25 cellular contexts compared by ENCODE assay signal in genomic region chr14:23602181-23603095, GRCh38. TPM values are rescaled to one million over a fixed set of nuclear protein-coding genes. Genes with fewer than 3 reads are reported as not detected.
DNase-seq lines count a peak whose midpoint lies in the region; ATAC-seq, FAIRE-seq and TF ChIP-seq lines count a peak whose summit lies in the region.
"Had no signal": no experiment of that assay in that cellular context is flagged by ENCODE, and none has a peak within 500 bp of the region (broad histone marks: within the 10 kb centered on the region; RNA-seq: fewer than 3 reads in every experiment).

No MANE protein-coding gene starts in this region.

- H2AFZ ChIP-seq in K562 (ENCODE audit: low read depth, low read length): no peak overlapping the region
- H2AFZ ChIP-seq: GM23248 had no signal

- TF ChIP-seq POLR2A in K562 (conservative IDR thresholded peaks at IDR 0.05): no peak
- TF ChIP-seq POLR2A in sigmoid colon (IDR thresholded peaks at IDR 0.05): no peak

- CTCF ChIA-PET in K562 (lab: Yijun Ruan, JAX; ENCODE audit: low intra/inter-chr PET ratio): no interaction called here

- DNase-seq in Right ventricle myocardium superior (no peak), left ventricle myocardium inferior (no peak), K562 (ENCODE audit: extremely low read depth in 1 of 4, low spot score in 3 of 4) (no peak), sigmoid colon (peak; percentile 19), NCI-H526 treated with DMSO at 0.1 percent for 48 hours (lab: John Stamatoyannopoulos, UW) (no peak), HuH-7 (ENCODE audit: low spot score) (no peak)
- DNase-seq: 8988T; activated CD4-positive, CD25-positive, alpha-beta regulatory T cell treated with anti-CD3 and anti-CD28 coated beads, Interleukin-2, amount 50 U/mL, for 72 hours; activated naive CD4-positive, alpha-beta T cell; activated T-cell treated with anti-CD3 and anti-CD28 coated beads, Interleukin-2, amount 50 U/mL, for 24 hours; AML-193; amygdala; GM23248; Kasumi-1; NCI-H1048; NCI-H1930; nucleus accumbens; SHP77 treated with DMSO at 0.1 percent for 48 hours; stimulated activated CD4-positive, alpha-beta T cell treated with anti-CD3 and anti-CD28 coated beads, Interleukin-4, amount 100 ng/mL, for 24 hours; stomach had no signal

- H3K9me1 ChIP-seq in K562 (ENCODE audit: control insufficient read depth, insufficient read depth, low read length): no peaks in the 10 kb centered on the region

- H3K79me2 ChIP-seq in K562 (ENCODE audit: control insufficient read depth, insufficient read depth, low read length): no peaks in the 10 kb centered on the region

- H3K27me3 ChIP-seq in left ventricle myocardium inferior (ENCODE audit: low read depth) (peaks cover 9% of the 10 kb centered on the region), K562 (ENCODE audit: control insufficient read depth in 2 of 2, insufficient read depth in 2 of 2, low read length in 2 of 2) (peaks cover 0 to 11% of the 10 kb centered on the region in 2 experiments; a peak in 2 of 5 replicates), sigmoid colon (no peaks in the 10 kb centered on the region)
- H3K27me3 ChIP-seq: stomach, tibial nerve had no signal

- H4K20me1 ChIP-seq in K562 (replicated peaks; ENCODE audit: control insufficient read depth, insufficient read depth, low read length): no peaks in the 10 kb centered on the region

- no peaks in the 10 kb centered on the region for H3K36me3 ChIP-seq in left ventricle myocardium inferior
- H3K36me3 ChIP-seq in K562 (ENCODE audit: control insufficient read depth, insufficient read depth, low read length): no peaks in the 10 kb centered on the region
- H3K36me3 ChIP-seq in sigmoid colon: no peaks in the 10 kb centered on the region
- H3K36me3 ChIP-seq: stomach, tibial nerve had no signal

- H3K9me3 ChIP-seq in left ventricle myocardium inferior (replicated peaks): peaks cover 11% of the 10 kb centered on the region
- no peaks in the 10 kb centered on the region for H3K9me3 ChIP-seq in K562 (replicated peaks; ENCODE audit: control insufficient read depth, insufficient read depth, low read depth, low read length)
- H3K9me3 ChIP-seq in sigmoid colon: no peaks in the 10 kb centered on the region

- peaks cover 18% of the 10 kb centered on the region for H3K4me1 ChIP-seq in left ventricle myocardium inferior
- H3K4me1 ChIP-seq in K562 (replicated peaks in 1 of 2; ENCODE audit: control insufficient read depth in 2 of 2, insufficient read depth in 2 of 2, low read length in 2 of 2): no peaks in the 10 kb centered on the region; a peak in 1 of 5 replicates
- no peaks in the 10 kb centered on the region for H3K4me1 ChIP-seq in sigmoid colon
- H3K4me1 ChIP-seq: tibial nerve had no signal

- TF ChIP-seq EP300 in K562 (IDR thresholded peaks at IDR 0.05; ENCODE audit: low read length) (no peak), sigmoid colon (IDR thresholded peaks at IDR 0.05) (no peak)

- H3K4me2 ChIP-seq in K562 (ENCODE audit: insufficient read depth, low read length): no peak overlapping the region

- no peak for TF ChIP-seq RAD21 in K562 (CRISPR knock-in tag; conservative IDR thresholded peaks at IDR 0.05 in 1 of 2, IDR thresholded peaks at IDR 0.05 in 1 of 2)

- POLR2A ChIA-PET in K562 (lab: Yijun Ruan, JAX): no interaction called here

- in situ Hi-C loops in K562 (cut with MboI): no loop called here

- H3K27ac ChIP-seq in left ventricle myocardium inferior (replicated peaks) (no peak overlapping the region), K562 (ENCODE audit: extremely low read depth, low read depth, low read length) (no peak overlapping the region), sigmoid colon (no peak overlapping the region)
- H3K27ac ChIP-seq: GM23248, stomach, tibial nerve had no signal

- FAIRE-seq in K562 (lab: Jason Lieb, UNC): no peak
- FAIRE-seq: endometrium, GM12892, HTR-8/SVneo had no signal

- ATAC-seq in Right ventricle myocardium superior (ENCODE audit: poor library complexity) (peak; percentile 54), K562 (no peak)

- 5% methylated on average over 11 of the region's 12 CpGs for WGBS in K562 (ENCODE audit: insufficient coverage, low coverage, missing lambda C conversion rate)
- WGBS in sigmoid colon, 2 donors: 91 to 92% methylated on average over 12 of the region's 12 CpGs

- intact Hi-C loops in Right ventricle myocardium superior (cut with DNase I): no loop called here
- intact Hi-C loops in left ventricle myocardium inferior (cut with micrococcal nuclease): no loop called here
- intact Hi-C loops in K562 (cut with micrococcal nuclease): no loop called here
- intact Hi-C loops in sigmoid colon (cut with DNase I): no loop called here

- BruUV-seq in K562 (replicated peaks; lab: Mats Ljungman, UMichigan): no TSS peak

- TF ChIP-seq CTCF in left ventricle myocardium inferior (IDR thresholded peaks at IDR 0.05; ENCODE audit: borderline replicate concordance) (no peak), K562 (IDR thresholded peaks at IDR 0.05 in 2 of 3, conservative IDR thresholded peaks at IDR 0.05 in 1 of 3; ENCODE audit: insufficient read depth in 2 of 3, low read depth in 1 of 3, low read length in 3 of 3) (no peak), sigmoid colon (IDR thresholded peaks at IDR 0.05) (no peak)

- H3K9ac ChIP-seq in K562 (ENCODE audit: insufficient read depth in 1 of 2, low read depth in 2 of 2, low read length in 2 of 2): no peak overlapping the region
- H3K9ac ChIP-seq: GM23248 had no signal

- H3K4me3 ChIP-seq in left ventricle myocardium inferior: no peak overlapping the region
- no peak overlapping the region for H3K4me3 ChIP-seq in K562
- no peak overlapping the region for H3K4me3 ChIP-seq in sigmoid colon
- H3K4me3 ChIP-seq: GM23248, stomach, tibial nerve had no signal

RNA-seq across cellular contexts. Expression of gene JPH4, which starts 23.8 kb away (rescaled TPM):
- total RNA-seq in Right ventricle myocardium superior (0.13 TPM), left ventricle myocardium inferior (0.19 TPM), K562 (2014; rRNA removed) (0.04 TPM in 1 of 2 replicates, not detected in the other), K562 (2014; rRNA removed; fragmentation: Illumina TruSeq; extraction: Trizol) (not detected in 2 replicates), K562 (2015; rRNA removed; fragmentation: Illumina TruSeq; extraction: Trizol) (0.04 TPM in 1 of 2 replicates, not detected in the other), K562 (2021) (0.13 TPM in 2 replicates), sigmoid colon (1 to 10 TPM in 3 of 4 donors, under 1 TPM in 1; 0.82 to 3.0 (median 2.1) TPM)
- total RNA-seq in K562 (2011; cell fraction: chromatin; rRNA removed; ENCODE audit: low replicate concordance): not detected in 2 replicates
- not detected in 2 replicates for total RNA-seq in K562 (2011; cell fraction: nucleolus; rRNA removed)
- total RNA-seq in K562 (2011; cell fraction: nucleoplasm; rRNA removed): 0.23 TPM in 1 of 2 replicates, not detected in the other
- polyA plus RNA-seq in K562 (2011; rRNA removed) (not detected in 2 replicates), K562 (2014; fragmentation: Illumina TruSeq; extraction: Trizol) (0.04 and 0.07 TPM in 2 replicates), K562 (2014; fragmentation: Nextera tagmentation; extraction: Ambion mirVana) (under 1 TPM in 1 of 2 experiments, not detected in 1; 0.06 TPM), K562 (2014; rRNA removed) (0.07 TPM in 1 of 2 replicates, not detected in the other), sigmoid colon (1 to 10 TPM in 1 of 3 donors, under 1 TPM in 1, not detected in 1; 0.60 to 1.5 TPM)
- polyA plus RNA-seq in K562 (2011; cell fraction: cytosol; rRNA removed): 0.01 TPM in 1 of 2 replicates, not detected in the other
- polyA plus RNA-seq in K562 (2011; cell fraction: nucleus; rRNA removed): 0.07 TPM in 1 of 2 replicates, not detected in the other
- polyA plus RNA-seq in K562 (2012): 0.12 and 0.24 TPM in 2 replicates
- not detected in 2 replicates for polyA minus RNA-seq in K562 (2011; rRNA and poly(A)+ RNA removed)
- polyA minus RNA-seq in K562 (2011; cell fraction: cytosol; rRNA and poly(A)+ RNA removed): not detected in 2 replicates
- polyA minus RNA-seq in K562 (2011; cell fraction: nucleus; rRNA and poly(A)+ RNA removed): not detected in 2 replicates
- total RNA-seq: GM23248, renal cortical epithelial cell had no signal
- polyA plus RNA-seq: GM23248 had no signal

RNA-seq across cellular contexts. Expression of gene DHRS2, which starts 33.7 kb away (rescaled TPM):
- total RNA-seq in Right ventricle myocardium superior (not detected), left ventricle myocardium inferior (not detected), K562 (2014; rRNA removed) (64.4 and 73.6 TPM in 2 replicates), K562 (2014; rRNA removed; fragmentation: Illumina TruSeq; extraction: Trizol) (57.9 and 68.7 TPM in 2 replicates), K562 (2015; rRNA removed; fragmentation: Illumina TruSeq; extraction: Trizol) (73.2 and 73.4 TPM in 2 replicates), K562 (2021) (59.4 and 62.9 TPM in 2 replicates), sigmoid colon (not detected)
- total RNA-seq in K562 (2011; cell fraction: chromatin; rRNA removed; ENCODE audit: low replicate concordance): 30.5 and 40.0 TPM in 2 replicates
- total RNA-seq in K562 (2011; cell fraction: nucleolus; rRNA removed): 19.0 and 24.3 TPM in 2 replicates
- 27.1 and 32.4 TPM in 2 replicates for total RNA-seq in K562 (2011; cell fraction: nucleoplasm; rRNA removed)
- polyA plus RNA-seq in K562 (2011; rRNA removed) (45.5 and 47.2 TPM in 2 replicates), K562 (2014; fragmentation: Illumina TruSeq; extraction: Trizol) (89.3 and 90.9 TPM in 2 replicates), K562 (2014; fragmentation: Nextera tagmentation; extraction: Ambion mirVana) (1 to 10 TPM; 2.9 to 5.4 TPM), K562 (2014; rRNA removed) (96.8 and 107 TPM in 2 replicates), sigmoid colon (under 1 TPM in 1 of 3 donors, not detected in 2; 0.54 TPM)
- polyA plus RNA-seq in K562 (2011; cell fraction: cytosol; rRNA removed): 41.7 and 41.9 TPM in 2 replicates
- 62.7 and 78.6 TPM in 2 replicates for polyA plus RNA-seq in K562 (2011; cell fraction: nucleus; rRNA removed)
- 66.3 and 109 TPM in 2 replicates for polyA plus RNA-seq in K562 (2012)
- 27.5 and 28.1 TPM in 2 replicates for polyA minus RNA-seq in K562 (2011; rRNA and poly(A)+ RNA removed)
- polyA minus RNA-seq in K562 (2011; cell fraction: cytosol; rRNA and poly(A)+ RNA removed): 10.2 and 10.5 TPM in 2 replicates
- polyA minus RNA-seq in K562 (2011; cell fraction: nucleus; rRNA and poly(A)+ RNA removed): 15.2 and 21.5 TPM in 2 replicates
- total RNA-seq: GM23248 had no signal
- polyA plus RNA-seq: GM23248 had no signal

RNA-seq across cellular contexts. Expression of gene AP1G2, which starts 34.8 kb away (rescaled TPM):
- total RNA-seq in Right ventricle myocardium superior (10.7 TPM), left ventricle myocardium inferior (10.4 TPM), K562 (2014; rRNA removed) (19.1 and 25.8 TPM in 2 replicates), K562 (2014; rRNA removed; fragmentation: Illumina TruSeq; extraction: Trizol) (12.2 and 19.8 TPM in 2 replicates), K562 (2015; rRNA removed; fragmentation: Illumina TruSeq; extraction: Trizol) (27.7 and 31.9 TPM in 2 replicates), K562 (2021) (51.9 and 58.1 TPM in 2 replicates), sigmoid colon (10 to 100 TPM; 16.4 to 37.1 (median 26.3) TPM)
- 396 and 1,008 TPM in 2 replicates for total RNA-seq in K562 (2011; cell fraction: chromatin; rRNA removed; ENCODE audit: low replicate concordance)
- total RNA-seq in K562 (2011; cell fraction: nucleolus; rRNA removed): 461 and 463 TPM in 2 replicates
- total RNA-seq in K562 (2011; cell fraction: nucleoplasm; rRNA removed): 346 and 364 TPM in 2 replicates
- polyA plus RNA-seq in K562 (2011; rRNA removed) (65.3 and 135 TPM in 2 replicates), K562 (2014; fragmentation: Illumina TruSeq; extraction: Trizol) (41.3 and 56.2 TPM in 2 replicates), K562 (2014; fragmentation: Nextera tagmentation; extraction: Ambion mirVana) (10 to 100 TPM; 22.9 to 33.3 TPM), K562 (2014; rRNA removed) (73.4 and 83.5 TPM in 2 replicates), sigmoid colon (100 to 1,000 TPM in 1 of 3 donors, 10 to 100 TPM in 2; 33.0 to 124 (median 41.6) TPM)
- 61.3 and 70.5 TPM in 2 replicates for polyA plus RNA-seq in K562 (2011; cell fraction: cytosol; rRNA removed)
- polyA plus RNA-seq in K562 (2011; cell fraction: nucleus; rRNA removed): 934 and 1,029 TPM in 2 replicates
- polyA plus RNA-seq in K562 (2012): 53.3 and 105 TPM in 2 replicates
- polyA minus RNA-seq in K562 (2011; rRNA and poly(A)+ RNA removed): 35.0 and 46.6 TPM in 2 replicates
- 23.4 and 34.6 TPM in 2 replicates for polyA minus RNA-seq in K562 (2011; cell fraction: cytosol; rRNA and poly(A)+ RNA removed)
- polyA minus RNA-seq in K562 (2011; cell fraction: nucleus; rRNA and poly(A)+ RNA removed): 142 and 191 TPM in 2 replicates

RNA-seq across cellular contexts. Expression of gene THTPA, which starts 46.4 kb away (rescaled TPM):
- total RNA-seq in Right ventricle myocardium superior (15.4 TPM), left ventricle myocardium inferior (17.2 TPM), K562 (2014; rRNA removed) (5.2 and 12.2 TPM in 2 replicates), K562 (2014; rRNA removed; fragmentation: Illumina TruSeq; extraction: Trizol) (2.2 and 2.4 TPM in 2 replicates), K562 (2015; rRNA removed; fragmentation: Illumina TruSeq; extraction: Trizol) (3.8 and 4.2 TPM in 2 replicates), K562 (2021) (6.3 and 8.7 TPM in 2 replicates), sigmoid colon (10 to 100 TPM in 3 of 4 donors, 1 to 10 TPM in 1; 8.9 to 30.6 (median 19.4) TPM)
- 2.6 and 8.1 TPM in 2 replicates for total RNA-seq in K562 (2011; cell fraction: chromatin; rRNA removed; ENCODE audit: low replicate concordance)
- 5.2 and 7.1 TPM in 2 replicates for total RNA-seq in K562 (2011; cell fraction: nucleolus; rRNA removed)
- total RNA-seq in K562 (2011; cell fraction: nucleoplasm; rRNA removed): 5.2 and 5.4 TPM in 2 replicates
- polyA plus RNA-seq in K562 (2011; rRNA removed) (2.2 and 3.8 TPM in 2 replicates), K562 (2014; fragmentation: Illumina TruSeq; extraction: Trizol) (6.8 and 8.4 TPM in 2 replicates), K562 (2014; fragmentation: Nextera tagmentation; extraction: Ambion mirVana) (1 to 10 TPM; 6.4 to 6.5 TPM), K562 (2014; rRNA removed) (5.1 and 9.4 TPM in 2 replicates), sigmoid colon (10 to 100 TPM; 19.2 to 35.4 (median 22.0) TPM)
- polyA plus RNA-seq in K562 (2011; cell fraction: cytosol; rRNA removed): 2.4 and 7.1 TPM in 2 replicates
- 2.2 and 7.9 TPM in 2 replicates for polyA plus RNA-seq in K562 (2011; cell fraction: nucleus; rRNA removed)
- polyA plus RNA-seq in K562 (2012): 5.6 and 7.4 TPM in 2 replicates
- 2.5 and 3.2 TPM in 2 replicates for polyA minus RNA-seq in K562 (2011; rRNA and poly(A)+ RNA removed)
- polyA minus RNA-seq in K562 (2011; cell fraction: cytosol; rRNA and poly(A)+ RNA removed): 2.7 and 2.9 TPM in 2 replicates
- polyA minus RNA-seq in K562 (2011; cell fraction: nucleus; rRNA and poly(A)+ RNA removed): 2.4 and 2.8 TPM in 2 replicates

RNA-seq across cellular contexts. Expression of gene ZFHX2, which starts 50.9 kb away (rescaled TPM):
- 0.97 TPM for total RNA-seq in Right ventricle myocardium superior
- 0.74 TPM for total RNA-seq in left ventricle myocardium inferior
- 0.76 and 1.5 TPM in 2 replicates for total RNA-seq in K562 (2011; cell fraction: chromatin; rRNA removed; ENCODE audit: low replicate concordance)
- 0.26 and 0.67 TPM in 2 replicates for total RNA-seq in K562 (2011; cell fraction: nucleolus; rRNA removed)
- total RNA-seq in K562 (2011; cell fraction: nucleoplasm; rRNA removed): 0.15 and 0.23 TPM in 2 replicates
- 0.29 TPM in 1 of 2 replicates, not detected in the other for total RNA-seq in K562 (2014; rRNA removed)
- total RNA-seq in K562 (2014; rRNA removed; fragmentation: Illumina TruSeq; extraction: Trizol): 0.10 and 0.11 TPM in 2 replicates
- total RNA-seq in K562 (2015; rRNA removed; fragmentation: Illumina TruSeq; extraction: Trizol): 0.11 TPM in 2 replicates
- total RNA-seq in K562 (2021): 0.11 and 0.22 TPM in 2 replicates
- 0.06 and 0.16 TPM in 2 replicates for polyA plus RNA-seq in K562 (2011; rRNA removed)
- polyA plus RNA-seq in K562 (2011; cell fraction: cytosol; rRNA removed): under 0.01 and 0.04 TPM in 2 replicates
- 0.20 and 0.50 TPM in 2 replicates for polyA plus RNA-seq in K562 (2011; cell fraction: nucleus; rRNA removed)
- polyA plus RNA-seq in K562 (2012): 0.06 and 0.07 TPM in 2 replicates
- polyA plus RNA-seq in K562 (2014; fragmentation: Illumina TruSeq; extraction: Trizol): 0.03 and 0.09 TPM in 2 replicates
- not detected for polyA plus RNA-seq in K562 (2014; fragmentation: Nextera tagmentation; extraction: Ambion mirVana)
- polyA plus RNA-seq in K562 (2014; rRNA removed): 0.01 TPM in 1 of 2 replicates, not detected in the other
- polyA minus RNA-seq in K562 (2011; rRNA and poly(A)+ RNA removed): 0.15 and 0.18 TPM in 2 replicates
- not detected in 2 replicates for polyA minus RNA-seq in K562 (2011; cell fraction: cytosol; rRNA and poly(A)+ RNA removed)
- 0.22 and 0.54 TPM in 2 replicates for polyA minus RNA-seq in K562 (2011; cell fraction: nucleus; rRNA and poly(A)+ RNA removed)
- total RNA-seq in sigmoid colon: 1 to 10 TPM in 2 of 4 donors, under 1 TPM in 2; 0.33 to 1.9 (median 0.98) TPM
- under 1 TPM in 2 of 3 donors, not detected in 1; under 0.01 to 0.57 TPM for polyA plus RNA-seq in sigmoid colon

Comparison
In these comparisons a context has a peak if more than half of its experiments do, and no peak if none do; other contexts are left out.
1. RNA of gene DHRS2, which starts 33.7 kb away (total RNA-seq): 19.0 to 73.6 TPM in K562; not detected in left ventricle myocardium inferior (single experiment), not detected in Right ventricle myocardium superior (single experiment) and not detected in sigmoid colon; every median in the first group is over 10 times any median in the second.